In genomic region chr2:47568164-47568861, GRCh38 we compare ENCODE assay signal across 18 cellular contexts. TPM values are rescaled to one million over a fixed set of nuclear protein-coding genes. Genes with fewer than 3 reads are reported as not detected.
DNase-seq lines count a peak whose midpoint lies in the region; ATAC-seq and TF ChIP-seq lines count a peak whose summit lies in the region.
"Had no signal": no experiment of that assay in that cellular context is flagged by ENCODE, and none has a peak within 500 bp of the region (broad histone marks: within the 10 kb centered on the region; RNA-seq: fewer than 3 reads in every experiment).

No MANE protein-coding gene starts in this region.

- H3K27ac Mint-ChIP-seq in brain: peak overlapping the region in 4 of 5 experiments; percentile 31 to 93 (median 72)
- no peak overlapping the region for H3K27ac Mint-ChIP-seq in neural crest cell (ENCODE audit: unreplicated experiment)
- H3K27ac Mint-ChIP-seq: activated CD4-positive, alpha-beta T cell treated with anti-CD3 and anti-CD28 coated beads, Interleukin-2, amount 10 ng/mL, durations not matched to agents 7 days and 5 days had no signal

- peaks cover 5% of the 10 kb centered on the region for H3K36me3 Mint-ChIP-seq in brain
- no peaks in the 10 kb centered on the region for H3K36me3 Mint-ChIP-seq in neural crest cell (ENCODE audit: low read depth)

- H3K4me1 Mint-ChIP-seq in brain (peaks cover 44% of the 10 kb centered on the region), neural crest cell (peaks cover 20% of the 10 kb centered on the region)

- ATAC-seq in stimulated activated naive CD8-positive, alpha-beta T cell treated with anti-CD3 and anti-CD28 coated beads, Interleukin-15, Interleukin-2, amounts not matched to agents 100 U/mL and 50 U/mL, for 24 hours: no peak
- ATAC-seq in GM21367 (IDR thresholded peaks at IDR 0.05; ENCODE audit: unreplicated experiment): no peak
- ATAC-seq: GM12878 had no signal

- peak; percentile 18 for DNase-seq in NCI-H146 (lab: John Stamatoyannopoulos, UW)
- no peak for DNase-seq in NCI-H146 treated with DMSO at 0.1 percent for 48 hours (lab: John Stamatoyannopoulos, UW; ENCODE audit: unreplicated experiment)
- DNase-seq in NCI-H2029 treated with DMSO at 0.1 percent for 48 hours (lab: John Stamatoyannopoulos, UW): peak; percentile 7
- DNase-seq in neural crest cell (ENCODE audit: low read depth, low spot score): no peak
- no peak for DNase-seq in stimulated activated naive CD8-positive, alpha-beta T cell treated with anti-CD3 and anti-CD28 coated beads, Interleukin-15, Interleukin-2, amounts not matched to agents 100 U/mL and 50 U/mL, for 24 hours
- no peak for DNase-seq in HPDE6-E6E7 (ENCODE audit: extremely low spot score)
- DNase-seq: activated CD4-positive, alpha-beta T cell treated with anti-CD3 and anti-CD28 coated beads, Interleukin-2, amount 10 ng/mL, durations not matched to agents 7 days and 5 days; GM23248; head of caudate nucleus; MV-4-11; spleen; tibial artery had no signal

- H3K9me3 Mint-ChIP-seq in brain: peaks cover 0 to 3% (median 2%) of the 10 kb centered on the region in 5 experiments
- no peaks in the 10 kb centered on the region for H3K9me3 Mint-ChIP-seq in neural crest cell
- H3K9me3 Mint-ChIP-seq: activated CD4-positive, alpha-beta T cell treated with anti-CD3 and anti-CD28 coated beads, Interleukin-2, amount 10 ng/mL, durations not matched to agents 7 days and 5 days had no signal

- H3K27me3 Mint-ChIP-seq in brain (peaks cover 60% of the 10 kb centered on the region), neural crest cell (ENCODE audit: low read depth) (peaks cover 80% of the 10 kb centered on the region)

- H3K4me3 Mint-ChIP-seq in brain (peak overlapping the region; percentile 88 to 95 (median 91)), neural crest cell (peak overlapping the region; percentile 64)

- TF ChIP-seq CTCF in brain (conservative IDR thresholded peaks at IDR 0.05) (no peak), neural crest cell (conservative IDR thresholded peaks at IDR 0.05) (no peak)

RNA-seq across cellular contexts. Expression of gene KCNK12, which starts 2.5 kb away (rescaled TPM):
- polyA plus RNA-seq in brain (ENCODE audit: insufficient read depth, low read depth, low replicate concordance): 4.7 TPM
- 0.05 and 0.19 TPM in 2 replicates for total RNA-seq in neural crest cell
- total RNA-seq: A172, GM23248, liver, osteocyte had no signal
- polyA plus RNA-seq: liver had no signal

Comparison
In these comparisons a context has a peak if more than half of its experiments do, and no peak if none do; other contexts are left out.
1. DNase-seq: peak in NCI-H146 (single experiment) and NCI-H2029 treated with DMSO at 0.1 percent for 48 hours (single experiment); none in NCI-H146 treated with DMSO at 0.1 percent for 48 hours (single experiment), neural crest cell (single experiment), stimulated activated naive CD8-positive, alpha-beta T cell treated with anti-CD3 and anti-CD28 coated beads, Interleukin-15, Interleukin-2, amounts not matched to agents 100 U/mL and 50 U/mL, for 24 hours (single experiment) and HPDE6-E6E7 (single experiment).